ENCODE assay signal across 16 cellular contexts in the genomic region with DNA sequence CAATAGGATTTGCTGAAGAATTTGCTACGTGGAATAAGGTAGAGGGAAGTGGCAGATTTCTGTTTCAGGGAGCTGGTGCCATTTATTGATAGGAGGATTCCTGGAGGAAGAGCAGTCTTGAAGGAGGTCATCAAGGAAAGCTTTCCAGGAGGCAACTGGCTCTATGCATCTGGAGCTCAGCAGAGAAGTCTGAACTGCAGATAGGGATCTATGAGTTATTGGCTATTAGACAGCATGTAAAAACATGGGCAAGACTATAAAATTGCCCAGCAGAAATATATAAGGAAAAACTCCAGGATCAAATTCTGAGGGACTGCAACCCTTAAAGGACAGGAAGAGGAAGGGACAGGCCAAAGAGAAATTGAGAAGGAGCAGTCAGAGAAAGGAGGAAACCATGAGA.
"Had no signal": no experiment of that assay in that cellular context is flagged by ENCODE, and none has a peak within 500 bp of the region (broad histone marks: within the 10 kb centered on the region; RNA-seq: fewer than 3 reads in every experiment).

No MANE protein-coding gene starts in this region.

- H3K27ac Mint-ChIP-seq: activated CD4-positive, alpha-beta memory T cell treated with anti-CD3 and anti-CD28 coated beads, Interleukin-2, amount 10 ng/mL, durations not matched to agents 7 days and 5 days; activated CD8-positive, alpha-beta memory T cell treated with anti-CD3 and anti-CD28 coated beads, Interleukin-2, amount 10 ng/mL, durations not matched to agents 7 days and 5 days; activated naive CD8-positive, alpha-beta T cell treated with anti-CD3 and anti-CD28 coated beads, Interleukin-2, amount 50 U/mL, for 24 hours; brain; effector memory CD8-positive, alpha-beta T cell; type B pancreatic cell; WTC11 had no signal

- H3K27ac ChIP-seq: esophagus squamous epithelium, testis had no signal

- H3K36me3 ChIP-seq: esophagus squamous epithelium had no signal

- H3K9me3 Mint-ChIP-seq: activated CD4-positive, alpha-beta memory T cell treated with anti-CD3 and anti-CD28 coated beads, Interleukin-2, amount 10 ng/mL, durations not matched to agents 7 days and 5 days; activated naive CD8-positive, alpha-beta T cell treated with anti-CD3 and anti-CD28 coated beads, Interleukin-2, amount 50 U/mL, for 24 hours; brain; effector memory CD8-positive, alpha-beta T cell; nephron; type B pancreatic cell; WTC11 had no signal

- ATAC-seq: activated CD8-positive, alpha-beta memory T cell treated with anti-CD3 and anti-CD28 coated beads, Interleukin-2, amount 10 ng/mL, durations not matched to agents 7 days and 5 days; activated naive CD8-positive, alpha-beta T cell treated with anti-CD3 and anti-CD28 coated beads, Interleukin-2, amount 50 U/mL, for 24 hours; effector memory CD8-positive, alpha-beta T cell; WTC11 had no signal

- H3K4me1 ChIP-seq: esophagus squamous epithelium, testis had no signal

- H3K4me3 ChIP-seq: esophagus squamous epithelium, testis had no signal

- H3K27me3 ChIP-seq: esophagus squamous epithelium, testis had no signal

- H3K27me3 Mint-ChIP-seq: activated CD4-positive, alpha-beta memory T cell treated with anti-CD3 and anti-CD28 coated beads, Interleukin-2, amount 10 ng/mL, durations not matched to agents 7 days and 5 days; activated CD8-positive, alpha-beta memory T cell treated with anti-CD3 and anti-CD28 coated beads, Interleukin-2, amount 10 ng/mL, durations not matched to agents 7 days and 5 days; activated naive CD8-positive, alpha-beta T cell treated with anti-CD3 and anti-CD28 coated beads, Interleukin-2, amount 50 U/mL, for 24 hours; effector memory CD8-positive, alpha-beta T cell; type B pancreatic cell had no signal

- H3K4me1 Mint-ChIP-seq: brain, nephron, WTC11 had no signal

- H3K36me3 Mint-ChIP-seq: brain, type B pancreatic cell, WTC11 had no signal

- DNase-seq: activated CD4-positive, alpha-beta memory T cell treated with anti-CD3 and anti-CD28 coated beads, Interleukin-2, amount 10 ng/mL, durations not matched to agents 7 days and 5 days; activated CD4-positive, alpha-beta T cell treated with anti-CD3 and anti-CD28 coated beads for 4 hours; activated CD8-positive, alpha-beta memory T cell treated with anti-CD3 and anti-CD28 coated beads, Interleukin-2, amount 10 ng/mL, durations not matched to agents 7 days and 5 days; activated naive CD8-positive, alpha-beta T cell treated with anti-CD3 and anti-CD28 coated beads, Interleukin-2, amount 50 U/mL, for 24 hours; anterior cingulate cortex; caudate nucleus; effector memory CD8-positive, alpha-beta T cell; esophagus squamous epithelium; mesendoderm; nucleus accumbens; stimulated activated CD4-positive, alpha-beta T cell treated with anti-CD3 and anti-CD28 coated beads, Interleukin-2, amount 100 ng/mL, for 24 hours; testis had no signal

- H3K9me3 ChIP-seq: esophagus squamous epithelium, testis had no signal

- H3K4me3 Mint-ChIP-seq: activated CD4-positive, alpha-beta memory T cell treated with anti-CD3 and anti-CD28 coated beads, Interleukin-2, amount 10 ng/mL, durations not matched to agents 7 days and 5 days; activated CD8-positive, alpha-beta memory T cell treated with anti-CD3 and anti-CD28 coated beads, Interleukin-2, amount 10 ng/mL, durations not matched to agents 7 days and 5 days; activated naive CD8-positive, alpha-beta T cell treated with anti-CD3 and anti-CD28 coated beads, Interleukin-2, amount 50 U/mL, for 24 hours; brain; effector memory CD8-positive, alpha-beta T cell; nephron; type B pancreatic cell; WTC11 had no signal
